Comparison of ENCODE assay signal across 1 cellular context in genomic region chr2:218400167-218400929, GRCh38.
TF ChIP-seq lines count a peak whose summit lies in the region.

No MANE protein-coding gene starts in this region.

TF ChIP-seq in HCT116, 20 proteins besides CTCF, POLR2A, EP300 and RAD21 (continued from another document):
- TF ChIP-seq CEBPB (IDR thresholded peaks at IDR 0.05; ENCODE audit: low read depth), result no peak
